In the genomic region with DNA sequence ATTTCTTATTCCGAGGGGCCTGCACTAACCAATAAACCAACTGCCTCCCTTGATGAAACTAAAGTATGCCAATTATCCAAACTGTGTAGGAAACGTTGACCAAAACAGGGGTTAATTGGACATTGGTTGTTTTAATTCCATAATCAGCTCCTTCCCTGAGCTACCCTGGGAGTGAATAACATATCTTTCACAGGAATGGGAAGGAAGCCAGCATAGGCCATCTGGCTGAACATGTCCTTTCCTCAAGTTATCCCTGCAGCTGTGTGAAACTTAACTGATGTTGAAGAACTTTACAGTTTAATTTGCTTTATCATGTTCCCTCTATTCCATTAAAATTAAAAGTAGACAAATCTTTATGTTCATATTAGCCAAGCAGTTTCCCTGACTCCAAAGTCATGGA, we compare ENCODE assay signal across 24 cellular contexts.
A peak's percentile ranks its signal among the peaks of the same experiment; 100 is the strongest.
DNase-seq lines count a peak whose midpoint lies in the region; ATAC-seq and TF ChIP-seq lines count a peak whose summit lies in the region.
"Had no signal": no experiment of that assay in that cellular context is flagged by ENCODE, and none has a peak within 500 bp of the region (broad histone marks: within the 10 kb centered on the region; RNA-seq: fewer than 3 reads in every experiment).

No MANE protein-coding gene starts in this region.

- peak; percentile 87 for ATAC-seq in Right ventricle myocardium inferior
- peak in 7 of 8 donors; percentile 72 to 86 (median 80) for ATAC-seq in heart right ventricle
- ATAC-seq in HG02885 (IDR thresholded peaks at IDR 0.05; ENCODE audit: poor library complexity, unreplicated experiment): no peak
- ATAC-seq: gastrocnemius medialis, T-helper 17 cell, upper lobe of right lung had no signal

- H3K36me3 ChIP-seq in right atrium auricular region (no peaks in the 10 kb centered on the region), heart right ventricle (peaks cover 0 to 21% (median 0%) of the 10 kb centered on the region in 9 donors)
- H3K36me3 ChIP-seq: gastrocnemius medialis had no signal

- H3K4me1 ChIP-seq in right atrium auricular region: peaks cover 0 to 14% of the 10 kb centered on the region in 2 donors
- peaks cover 0 to 33% (median 11%) of the 10 kb centered on the region in 9 donors for H3K4me1 ChIP-seq in heart right ventricle
- H3K4me1 ChIP-seq: ascending aorta, upper lobe of right lung had no signal

- 56 to 59% methylated on average over 2 of the region's 2 CpGs for WGBS in heart right ventricle, 2 donors

- DNase-seq in Right ventricle myocardium inferior (ENCODE audit: missing footprints) (no peak), right atrium auricular region (ENCODE audit: low spot score) (no peak), cardiac fibroblast (ENCODE audit: low read depth in 2 of 2) (peak; percentile 50 to 72), heart right ventricle (peak in 1 of 2 donors; percentile 48), CD1c-positive myeloid dendritic cell (ENCODE audit: extremely low spot score) (no peak), superior temporal gyrus (ENCODE audit: extremely low spot score) (no peak), KBM-7 (no peak)
- DNase-seq: activated CD4-positive, alpha-beta T cell treated with anti-CD3 and anti-CD28 coated beads, Interleukin-2, amount 50 U/mL, for 48 hours; activated naive CD4-positive, alpha-beta T cell treated with Interleukin-2 at 50 U/mL for 16 hours; activated T-cell treated with anti-CD3 and anti-CD28 coated beads for 4 hours; DMS153; gastrocnemius medialis; HFFc6; KG1; midbrain; NCI-H2029 treated with DMSO at 0.1 percent for 48 hours; NCI-H446 treated with DMSO at 0.1 percent for 48 hours; psoas muscle; stimulated activated CD4-positive, alpha-beta T cell treated with anti-CD3 and anti-CD28 coated beads, Interleukin-4, amount 100 ng/mL, for 4 hours; T-helper 17 cell; upper lobe of right lung had no signal

- H3K27me3 ChIP-seq in right atrium auricular region: no peaks in the 10 kb centered on the region
- no peaks in the 10 kb centered on the region for H3K27me3 ChIP-seq in heart right ventricle
- H3K27me3 ChIP-seq: ascending aorta, gastrocnemius medialis, upper lobe of right lung had no signal

- intact Hi-C loops in Right ventricle myocardium inferior (cut with DNase I) (loop anchor here (5.0 kb wide), 1 partner anchor 73 kb away; a partner anchor contains a TSS), heart right ventricle (cut with DNase I) (no loop called here)

- H3K9me3 ChIP-seq in right atrium auricular region (no peaks in the 10 kb centered on the region), heart right ventricle (no peaks in the 10 kb centered on the region)
- H3K9me3 ChIP-seq: ascending aorta, gastrocnemius medialis, psoas muscle, upper lobe of right lung had no signal

- H3K4me3 ChIP-seq in right atrium auricular region: no peak overlapping the region
- H3K4me3 ChIP-seq in cardiac fibroblast (replicated peaks in 1 of 2; ENCODE audit: low read depth in 2 of 2, low read length in 2 of 2): no peak overlapping the region
- no peak overlapping the region for H3K4me3 ChIP-seq in heart right ventricle
- H3K4me3 ChIP-seq: ascending aorta, gastrocnemius medialis, psoas muscle, upper lobe of right lung had no signal

- TF ChIP-seq CTCF in right atrium auricular region (IDR thresholded peaks at IDR 0.05): no peak
- TF ChIP-seq CTCF in cardiac fibroblast (IDR thresholded peaks at IDR 0.05; ENCODE audit: low read depth, low read length): no peak
- no peak for TF ChIP-seq CTCF in heart right ventricle (IDR thresholded peaks at IDR 0.05)

- in situ Hi-C loops in KBM-7 (cut with MboI; ENCODE audit: low pct_unique_long_range_greater_than_20kb, low sequenced_read_pairs): no loop called here

- no peak overlapping the region for H3K27ac ChIP-seq in right atrium auricular region
- no peak overlapping the region for H3K27ac ChIP-seq in heart right ventricle
- H3K27ac ChIP-seq: ascending aorta, C4-2B, gastrocnemius medialis, psoas muscle, upper lobe of right lung had no signal

Comparison
In these comparisons a context has a peak if more than half of its experiments do, and no peak if none do; other contexts are left out.
1. DNase-seq: peak in cardiac fibroblast (2 of 2); none in Right ventricle myocardium inferior (single experiment), right atrium auricular region (single experiment), CD1c-positive myeloid dendritic cell (single experiment), superior temporal gyrus (single experiment) and KBM-7 (single experiment).